Comparison of ENCODE assay signal across 5 cellular contexts in the genomic region with DNA sequence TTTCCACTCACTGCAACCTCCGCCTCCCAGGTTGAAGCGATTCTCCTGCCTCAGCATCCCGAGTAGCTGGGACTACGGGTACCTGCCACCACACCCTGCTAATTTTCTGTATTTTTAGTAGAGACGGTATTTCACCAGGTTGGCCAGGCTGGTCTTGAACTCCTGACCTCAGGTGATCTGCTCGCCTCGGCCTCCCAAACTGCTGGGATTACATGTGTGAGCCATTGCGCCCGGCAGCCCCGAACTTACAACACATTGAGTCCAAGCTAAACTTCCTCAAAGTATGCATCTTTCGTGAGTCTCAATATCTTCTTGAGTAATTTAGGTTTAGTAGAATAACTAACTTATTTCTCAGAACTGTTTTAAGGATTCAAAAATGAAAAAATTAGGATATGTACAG.
DNase-seq lines count a peak whose midpoint lies in the region; ATAC-seq and TF ChIP-seq lines count a peak whose summit lies in the region.
"Not testable (repeated sequence)": the region's sequence is repeated elsewhere in the genome, so short reads cannot be mapped to it uniquely, and the experiment has no call there.

No MANE protein-coding gene starts in this region.

- H3K27me3 ChIP-seq in PC-3 (ENCODE audit: low read length); lower lobe of right lung (ENCODE audit: low read depth); neuronal stem cell (ENCODE audit: control insufficient read depth in 3 of 3, insufficient read depth in 3 of 3, low read depth in 1 of 3, low read length in 3 of 3): not testable (repeated sequence)

- 0 out of 2 replicates have a peak overlapping the region, but pooled peaks have one; percentile 37 for H3K4me2 ChIP-seq in PC-3 (ENCODE audit: low read length)
- peak overlapping the region; percentile 11 for H3K4me2 ChIP-seq in neuronal stem cell (ENCODE audit: insufficient read depth, low read length, poor library complexity, severe bottlenecking)

- H3K18ac ChIP-seq in neuronal stem cell (ENCODE audit: low read length): not testable (repeated sequence)

- H3K9me2 ChIP-seq in PC-3 (replicated peaks; ENCODE audit: low read length): not testable (repeated sequence)

- DNase-seq in PC-3; neuronal stem cell (ENCODE audit: low spot score): not testable (repeated sequence)
- DNase-seq in lower lobe of right lung (peak; percentile 19), posterior vena cava (ENCODE audit: low spot score) (peak; percentile 77)

- not testable (repeated sequence) for H3K14ac ChIP-seq in neuronal stem cell (ENCODE audit: low read length)

- not testable (repeated sequence) for H3K79me1 ChIP-seq in neuronal stem cell (ENCODE audit: low read depth, low read length)

- not testable (repeated sequence) for H4K8ac ChIP-seq in neuronal stem cell (ENCODE audit: low read depth, low read length)

- H3K4me1 ChIP-seq in PC-3 (ENCODE audit: insufficient read depth, low read length): peaks cover 16% of the 10 kb centered on the region
- H3K4me1 ChIP-seq in lower lobe of right lung; neuronal stem cell (ENCODE audit: control insufficient read depth in 2 of 2, insufficient read depth in 1 of 2, low read depth in 1 of 2, low read length in 2 of 2): not testable (repeated sequence)

- POLR2A ChIA-PET in PC-3 (lab: Charles Lee; ENCODE audit: unreplicated experiment): not testable (repeated sequence)

- H3K79me2 ChIP-seq in PC-3 (ENCODE audit: low read length): not testable (repeated sequence)

- not testable (repeated sequence) for H3K9ac ChIP-seq in PC-3 (ENCODE audit: low read length); neuronal stem cell (ENCODE audit: low read depth, low read length, poor library complexity)

- BruUV-seq in PC-3 (replicated peaks; lab: Mats Ljungman, UMichigan): not testable (repeated sequence)

- not testable (repeated sequence) for H3K23ac ChIP-seq in neuronal stem cell (ENCODE audit: low read depth, low read length, poor library complexity)

- not testable (repeated sequence) for H3K4me3 ChIP-seq in PC-3 (ENCODE audit: low read length); lower lobe of right lung; neuronal stem cell (ENCODE audit: low read length in 2 of 2)

- not testable (repeated sequence) for H3K9me3 ChIP-seq in PC-3 (ENCODE audit: low read length); lower lobe of right lung; neuronal stem cell (replicated peaks in 1 of 2; ENCODE audit: control insufficient read depth in 2 of 2, insufficient read depth in 1 of 2, low read depth in 1 of 2, low read length in 2 of 2)

- H2BK120ac ChIP-seq in neuronal stem cell (ENCODE audit: low read depth, low read length): not testable (repeated sequence)

- not testable (repeated sequence) for H2AFZ ChIP-seq in PC-3 (ENCODE audit: low read length); neuronal stem cell (ENCODE audit: low read length)

- TF ChIP-seq CTCF in 22Rv1 (IDR thresholded peaks at IDR 0.05); PC-3 (conservative IDR thresholded peaks at IDR 0.05; ENCODE audit: low read depth, low read length); lower lobe of right lung (IDR thresholded peaks at IDR 0.05): not testable (repeated sequence)

- H3K4ac ChIP-seq in neuronal stem cell (ENCODE audit: low read length): not testable (repeated sequence)

- not testable (repeated sequence) for H2BK5ac ChIP-seq in neuronal stem cell (ENCODE audit: low read length)

- not testable (repeated sequence) for H2BK15ac ChIP-seq in neuronal stem cell (ENCODE audit: low read length)

- intact Hi-C loops in PC-3 (cut with micrococcal nuclease): loop anchor here (5.0 kb wide), 1 partner anchor 159 kb away; no protein-coding TSS in a partner anchor
- intact Hi-C loops in lower lobe of right lung (cut with DNase I); posterior vena cava (cut with DNase I): not testable (repeated sequence)

- WGBS in neuronal stem cell (ENCODE audit: extremely low coverage in 2 of 2, insufficient read length in 2 of 2, insufficient replicate concordance in 1 of 2), 2 donors: no CpG with 5 or more reads among the region's 11 CpGs

- not testable (repeated sequence) for ATAC-seq in PC-3, lower lobe of right lung

- not testable (repeated sequence) for H2AK5ac ChIP-seq in neuronal stem cell (ENCODE audit: low read depth, low read length)

- H4K91ac ChIP-seq in neuronal stem cell (ENCODE audit: low read depth, low read length, poor library complexity): not testable (repeated sequence)

- not testable (repeated sequence) for H3F3A ChIP-seq in PC-3 (ENCODE audit: low read length, unreplicated experiment)

- CTCF ChIA-PET in PC-3 (lab: Charles Lee): not testable (repeated sequence)

- peak overlapping the region; percentile 37 for H3K27ac ChIP-seq in 22Rv1
- H3K27ac ChIP-seq in PC-3 (ENCODE audit: low read length); lower lobe of right lung; neuronal stem cell (replicated peaks; ENCODE audit: low read length): not testable (repeated sequence)

- H3K36me3 ChIP-seq in PC-3 (ENCODE audit: low read depth, low read length); lower lobe of right lung; neuronal stem cell (replicated peaks in 1 of 2; ENCODE audit: control insufficient read depth in 2 of 2, insufficient read depth in 2 of 2, low read length in 2 of 2): not testable (repeated sequence)

- not testable (repeated sequence) for H4K20me1 ChIP-seq in PC-3 (ENCODE audit: low read length)

- not testable (repeated sequence) for H2BK12ac ChIP-seq in neuronal stem cell (ENCODE audit: low read length)
